Comparison of ENCODE assay signal across 2 cellular contexts in genomic region chr10:132888446-132888845, GRCh38. TPM values are rescaled to one million over a fixed set of nuclear protein-coding genes. Genes with fewer than 3 reads are reported as not detected.
"Had no signal": no experiment of that assay in that cellular context is flagged by ENCODE, and none has a peak within 500 bp of the region (broad histone marks: within the 10 kb centered on the region; RNA-seq: fewer than 3 reads in every experiment).

No MANE protein-coding gene starts in this region.

RNA-seq across cellular contexts. Expression of gene CFAP46, which starts 53.9 kb away (rescaled TPM):
- total RNA-seq: HT-29 had no signal
- polyA plus RNA-seq: IgD-negative memory B cell had no signal
